Comparison of ENCODE assay signal across 10 cellular contexts in the genomic region with DNA sequence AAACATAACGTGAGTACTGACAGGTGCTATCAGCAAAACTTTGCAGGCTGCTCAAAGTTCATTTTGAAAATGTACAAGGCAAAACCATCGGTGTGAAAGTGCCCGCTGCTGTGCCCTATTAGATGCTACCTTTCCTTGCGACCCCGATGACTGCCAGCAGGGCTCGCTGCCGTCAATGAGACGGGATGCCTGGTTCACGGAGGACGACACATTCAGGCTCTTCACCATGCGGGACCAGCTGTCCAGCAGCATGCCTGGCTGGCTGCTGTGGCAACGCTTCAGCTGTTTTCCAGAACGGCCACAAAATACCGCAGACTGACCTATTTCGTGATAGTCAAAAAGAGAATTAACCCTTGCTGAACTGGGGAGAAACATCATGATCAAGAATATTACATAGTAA.
DNase-seq lines count a peak whose midpoint lies in the region; ATAC-seq and TF ChIP-seq lines count a peak whose summit lies in the region.
"Had no signal": no experiment of that assay in that cellular context is flagged by ENCODE, and none has a peak within 500 bp of the region (broad histone marks: within the 10 kb centered on the region; RNA-seq: fewer than 3 reads in every experiment).

No MANE protein-coding gene starts in this region.

- H3K4me3 ChIP-seq in thyroid gland (replicated peaks in 1 of 3): no peak overlapping the region
- no peak overlapping the region for H3K4me3 ChIP-seq in HAP-1

- no peaks in the 10 kb centered on the region for H3K27me3 Mint-ChIP-seq in chondrocyte (ENCODE audit: low read depth)
- H3K27me3 Mint-ChIP-seq: activated CD4-positive, alpha-beta T cell treated with anti-CD3 and anti-CD28 coated beads, Interleukin-2, amount 10 ng/mL, durations not matched to agents 24 days and 14 days had no signal

- H3K9me3 Mint-ChIP-seq in chondrocyte (ENCODE audit: low read depth): no peaks in the 10 kb centered on the region
- H3K9me3 Mint-ChIP-seq: activated CD4-positive, alpha-beta T cell treated with anti-CD3 and anti-CD28 coated beads, Interleukin-2, amount 10 ng/mL, durations not matched to agents 24 days and 14 days had no signal

- H3K4me1 Mint-ChIP-seq in chondrocyte (ENCODE audit: low read depth): peaks cover 18% of the 10 kb centered on the region

- intact Hi-C loops in thyroid gland (cut with DNase I): no loop called here

- H3K27me3 ChIP-seq in thyroid gland (no peaks in the 10 kb centered on the region), HAP-1 (ENCODE audit: low read depth) (no peaks in the 10 kb centered on the region)

- in situ Hi-C loops in HAP-1 (cut with MboI; ENCODE audit: low sequenced_read_pairs): no loop called here

- ATAC-seq in GM18519 (IDR thresholded peaks at IDR 0.05; ENCODE audit: low FRiP score, unreplicated experiment) (no peak), GM18498 (IDR thresholded peaks at IDR 0.05; ENCODE audit: unreplicated experiment) (no peak)

- DNase-seq in NCI-H2107 (lab: John Stamatoyannopoulos, UW): peak; percentile 15
- DNase-seq in chondrocyte (ENCODE audit: low spot score): no peak
- DNase-seq in kidney tubule cell (ENCODE audit: low spot score): peak; percentile 86
- DNase-seq in thyroid gland: peak; percentile 73 to 77
- DNase-seq in HAP-1 (ENCODE audit: low spot score in 2 of 2): no peak
- DNase-seq in activated CD4-positive, alpha-beta T cell treated with anti-CD3 and anti-CD28 coated beads for 4 hours: no peak
- DNase-seq: activated CD4-positive, alpha-beta T cell treated with anti-CD3 and anti-CD28 coated beads, Interleukin-2, amount 10 ng/mL, durations not matched to agents 24 days and 14 days; KG1 had no signal

- H3K9me3 ChIP-seq in thyroid gland (no peaks in the 10 kb centered on the region), HAP-1 (no peaks in the 10 kb centered on the region)

- peak overlapping the region; percentile 5 for H3K4me3 Mint-ChIP-seq in chondrocyte (ENCODE audit: unreplicated experiment)
- H3K4me3 Mint-ChIP-seq: activated CD4-positive, alpha-beta T cell treated with anti-CD3 and anti-CD28 coated beads, Interleukin-2, amount 10 ng/mL, durations not matched to agents 24 days and 14 days had no signal

- no peak overlapping the region for H3K27ac ChIP-seq in thyroid gland

- 48 to 53% methylated on average over 15 of the region's 15 CpGs for WGBS in thyroid gland, 2 donors

- TF ChIP-seq CTCF in chondrocyte (IDR thresholded peaks at IDR 0.05) (peak; percentile 77), thyroid gland (IDR thresholded peaks at IDR 0.05) (peak in 5 of 6 experiments; percentile 25 to 56 (median 52))

- H3K27ac Mint-ChIP-seq in chondrocyte (ENCODE audit: unreplicated experiment): peak overlapping the region; percentile 75
- H3K27ac Mint-ChIP-seq: activated CD4-positive, alpha-beta T cell treated with anti-CD3 and anti-CD28 coated beads, Interleukin-2, amount 10 ng/mL, durations not matched to agents 24 days and 14 days had no signal

- peaks cover 22% of the 10 kb centered on the region for H3K36me3 Mint-ChIP-seq in chondrocyte (ENCODE audit: low read depth)

- H3K4me1 ChIP-seq in thyroid gland (peaks cover 0 to 5% of the 10 kb centered on the region in 2 donors), HAP-1 (no peaks in the 10 kb centered on the region)

- no peak for TF ChIP-seq POLR2A in thyroid gland (IDR thresholded peaks at IDR 0.05)

- H3K36me3 ChIP-seq in thyroid gland (peaks cover 20 to 21% of the 10 kb centered on the region in 2 donors), HAP-1 (replicated peaks) (peaks cover 29% of the 10 kb centered on the region)

Comparison
In these comparisons a context has a peak if more than half of its experiments do, and no peak if none do; other contexts are left out.
1. DNase-seq: peak in NCI-H2107 (single experiment), kidney tubule cell (single experiment) and thyroid gland (2 of 2); none in chondrocyte (single experiment), HAP-1 (0 of 2) and activated CD4-positive, alpha-beta T cell treated with anti-CD3 and anti-CD28 coated beads for 4 hours (0 of 2).